Comparison of ENCODE assay signal across 23 cellular contexts in genomic region chr7:151776446-151776845, GRCh38.
DNase-seq lines count a peak whose midpoint lies in the region; ATAC-seq and TF ChIP-seq lines count a peak whose summit lies in the region.
"Had no signal": no experiment of that assay in that cellular context is flagged by ENCODE, and none has a peak within 500 bp of the region (broad histone marks: within the 10 kb centered on the region; RNA-seq: fewer than 3 reads in every experiment).

No MANE protein-coding gene starts in this region.

- H3K9me3 Mint-ChIP-seq in activated T-cell treated with anti-CD3 and anti-CD28 coated beads, Interleukin-2, amount 50 U/mL, for 24 hours = no peaks in the 10 kb centered on the region
- H3K9me3 Mint-ChIP-seq in activated T-cell treated with anti-CD3 and anti-CD28 coated beads, Interleukin-2, amount 50 U/mL, for 72 hours = no peaks in the 10 kb centered on the region
- no peaks in the 10 kb centered on the region for H3K9me3 Mint-ChIP-seq in effector memory CD8-positive, alpha-beta T cell
- no peaks in the 10 kb centered on the region for H3K9me3 Mint-ChIP-seq in type B pancreatic cell
- H3K9me3 Mint-ChIP-seq: CD4-positive, alpha-beta T cell had no signal

- no peaks in the 10 kb centered on the region for H3K9me3 ChIP-seq in upper lobe of right lung

- peaks cover 5% of the 10 kb centered on the region for H3K4me1 Mint-ChIP-seq in activated T-cell treated with anti-CD3 and anti-CD28 coated beads, Interleukin-2, amount 50 U/mL, for 24 hours (ENCODE audit: low read depth)
- H3K4me1 Mint-ChIP-seq in activated T-cell treated with anti-CD3 and anti-CD28 coated beads, Interleukin-2, amount 50 U/mL, for 72 hours (ENCODE audit: low read depth) = peaks cover 4% of the 10 kb centered on the region
- peaks cover 4 to 12% of the 10 kb centered on the region in 2 donors for H3K4me1 Mint-ChIP-seq in effector memory CD8-positive, alpha-beta T cell (ENCODE audit: low read depth in 2 of 2)
- peaks cover 9% of the 10 kb centered on the region for H3K4me1 Mint-ChIP-seq in type B pancreatic cell (ENCODE audit: unreplicated experiment)

- no peaks in the 10 kb centered on the region for H3K27me3 Mint-ChIP-seq in activated T-cell treated with anti-CD3 and anti-CD28 coated beads, Interleukin-2, amount 50 U/mL, for 24 hours
- H3K27me3 Mint-ChIP-seq in activated T-cell treated with anti-CD3 and anti-CD28 coated beads, Interleukin-2, amount 50 U/mL, for 72 hours (ENCODE audit: low read depth) = no peaks in the 10 kb centered on the region
- H3K27me3 Mint-ChIP-seq in effector memory CD8-positive, alpha-beta T cell = no peaks in the 10 kb centered on the region
- peaks cover 21% of the 10 kb centered on the region for H3K27me3 Mint-ChIP-seq in type B pancreatic cell
- H3K27me3 Mint-ChIP-seq: CD4-positive, alpha-beta T cell had no signal

- no peak for DNase-seq in activated T-cell treated with anti-CD3 and anti-CD28 coated beads, Interleukin-2, amount 50 U/mL, for 24 hours
- no peak for DNase-seq in activated T-cell treated with anti-CD3 and anti-CD28 coated beads, Interleukin-2, amount 50 U/mL, for 72 hours
- DNase-seq in effector memory CD8-positive, alpha-beta T cell = no peak
- DNase-seq in sciatic nerve (ENCODE audit: low spot score) (no peak), upper lobe of right lung (peak; percentile 33), type B pancreatic cell (ENCODE audit: extremely low spot score, unreplicated experiment) (no peak), germinal center (ENCODE audit: low spot score) (no peak)
- DNase-seq: 8988T; ACHN; CD4-positive, alpha-beta T cell; DMS53; Karpas-422; NCI-H1092; NCI-H1417 treated with DMSO at 0.1 percent for 48 hours; NCI-H1694 treated with DMSO at 0.1 percent for 48 hours; NCI-H2081; NCI-H345; NCI-H510A treated with DMSO at 0.1 percent for 48 hours; NCI-H774; SK-N-SH had no signal

- H3K36me3 Mint-ChIP-seq in activated T-cell treated with anti-CD3 and anti-CD28 coated beads, Interleukin-2, amount 50 U/mL, for 24 hours (ENCODE audit: low read depth) = peaks cover 11% of the 10 kb centered on the region
- H3K36me3 Mint-ChIP-seq in activated T-cell treated with anti-CD3 and anti-CD28 coated beads, Interleukin-2, amount 50 U/mL, for 72 hours (ENCODE audit: insufficient read depth in 2 of 2) = peaks cover 0 to 1% of the 10 kb centered on the region in 2 donors
- H3K36me3 Mint-ChIP-seq in effector memory CD8-positive, alpha-beta T cell (ENCODE audit: insufficient read depth) = no peaks in the 10 kb centered on the region
- H3K36me3 Mint-ChIP-seq in type B pancreatic cell = no peaks in the 10 kb centered on the region

- no peaks in the 10 kb centered on the region for H3K4me1 ChIP-seq in upper lobe of right lung

- intact Hi-C loops in sciatic nerve (cut with DNase I) (no loop called here), upper lobe of right lung (cut with DNase I) (no loop called here)

- H3K4me3 ChIP-seq in upper lobe of right lung = no peak overlapping the region

- peaks cover 6% of the 10 kb centered on the region for H3K36me3 ChIP-seq in upper lobe of right lung

- ATAC-seq in activated T-cell treated with anti-CD3 and anti-CD28 coated beads, Interleukin-2, amount 50 U/mL, for 72 hours (replicated peaks in 1 of 2) = no peak
- ATAC-seq in effector memory CD8-positive, alpha-beta T cell (replicated peaks) = no peak
- ATAC-seq in sciatic nerve (peak; percentile 40), upper lobe of right lung (no peak), GM19351 (IDR thresholded peaks at IDR 0.05; ENCODE audit: unreplicated experiment) (no peak)
- ATAC-seq: HCT116, HepG2 had no signal

- peak overlapping the region; percentile 9 for H3K27ac Mint-ChIP-seq in activated T-cell treated with anti-CD3 and anti-CD28 coated beads, Interleukin-2, amount 50 U/mL, for 24 hours
- H3K27ac Mint-ChIP-seq in activated T-cell treated with anti-CD3 and anti-CD28 coated beads, Interleukin-2, amount 50 U/mL, for 72 hours = no peak overlapping the region
- peak overlapping the region; percentile 19 to 30 for H3K27ac Mint-ChIP-seq in effector memory CD8-positive, alpha-beta T cell
- H3K27ac Mint-ChIP-seq in type B pancreatic cell = no peak overlapping the region
- H3K27ac Mint-ChIP-seq: CD4-positive, alpha-beta T cell had no signal

- no peak for TF ChIP-seq CTCF in upper lobe of right lung (IDR thresholded peaks at IDR 0.05)
- TF ChIP-seq CTCF in type B pancreatic cell (conservative IDR thresholded peaks at IDR 0.05) = no peak

- no peak overlapping the region for H3K4me3 Mint-ChIP-seq in activated T-cell treated with anti-CD3 and anti-CD28 coated beads, Interleukin-2, amount 50 U/mL, for 24 hours
- H3K4me3 Mint-ChIP-seq in activated T-cell treated with anti-CD3 and anti-CD28 coated beads, Interleukin-2, amount 50 U/mL, for 72 hours = no peak overlapping the region
- no peak overlapping the region for H3K4me3 Mint-ChIP-seq in effector memory CD8-positive, alpha-beta T cell
- H3K4me3 Mint-ChIP-seq in type B pancreatic cell = no peak overlapping the region
- H3K4me3 Mint-ChIP-seq: CD4-positive, alpha-beta T cell had no signal

- no peak overlapping the region for H3K27ac ChIP-seq in upper lobe of right lung

- H3K27me3 ChIP-seq in upper lobe of right lung = no peaks in the 10 kb centered on the region

Comparison
In these comparisons a context has a peak if more than half of its experiments do, and no peak if none do; other contexts are left out.
1. H3K27ac Mint-ChIP-seq: peak in activated T-cell treated with anti-CD3 and anti-CD28 coated beads, Interleukin-2, amount 50 U/mL, for 24 hours (single experiment) and effector memory CD8-positive, alpha-beta T cell (2 of 2); none in activated T-cell treated with anti-CD3 and anti-CD28 coated beads, Interleukin-2, amount 50 U/mL, for 72 hours (single experiment) and type B pancreatic cell (single experiment).